Comparison of ENCODE assay signal across 1 cellular context in the genomic region with DNA sequence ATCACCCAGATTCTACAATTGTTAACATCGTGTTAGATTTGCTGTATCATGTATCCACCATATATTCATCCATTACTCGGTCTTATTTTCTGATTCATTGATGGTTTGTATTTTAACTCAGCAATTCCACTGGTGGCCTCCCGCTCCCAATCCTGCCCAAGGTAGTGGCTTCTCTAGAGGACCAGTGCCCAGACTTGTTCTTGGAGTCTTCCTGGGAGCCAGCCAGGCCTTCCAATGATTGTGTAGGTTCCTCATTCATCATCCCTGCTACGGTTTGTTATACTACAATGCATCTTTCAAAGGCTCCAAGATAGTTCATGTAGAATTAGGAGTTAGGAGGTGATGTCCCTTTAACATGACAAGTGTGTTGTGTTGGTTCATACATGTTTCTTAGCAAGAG.
TF ChIP-seq lines count a peak whose summit lies in the region.

No MANE protein-coding gene starts in this region.

TF ChIP-seq in HepG2, 621 proteins besides CTCF, POLR2A, EP300 and RAD21:
- TF ChIP-seq, protein P1, sequence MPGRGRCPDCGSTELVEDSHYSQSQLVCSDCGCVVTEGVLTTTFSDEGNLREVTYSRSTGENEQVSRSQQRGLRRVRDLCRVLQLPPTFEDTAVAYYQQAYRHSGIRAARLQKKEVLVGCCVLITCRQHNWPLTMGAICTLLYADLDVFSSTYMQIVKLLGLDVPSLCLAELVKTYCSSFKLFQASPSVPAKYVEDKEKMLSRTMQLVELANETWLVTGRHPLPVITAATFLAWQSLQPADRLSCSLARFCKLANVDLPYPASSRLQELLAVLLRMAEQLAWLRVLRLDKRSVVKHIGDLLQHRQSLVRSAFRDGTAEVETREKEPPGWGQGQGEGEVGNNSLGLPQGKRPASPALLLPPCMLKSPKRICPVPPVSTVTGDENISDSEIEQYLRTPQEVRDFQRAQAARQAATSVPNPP (CRISPR knock-in tag; IDR thresholded peaks at IDR 0.05), result no peak
- TF ChIP-seq NFYB (CRISPR knock-in tag; IDR thresholded peaks at IDR 0.05), result no peak
- TF ChIP-seq NCOR1 (IDR thresholded peaks at IDR 0.05; ENCODE audit: borderline replicate concordance, low read length), result no peak
- TF ChIP-seq, protein P2, sequence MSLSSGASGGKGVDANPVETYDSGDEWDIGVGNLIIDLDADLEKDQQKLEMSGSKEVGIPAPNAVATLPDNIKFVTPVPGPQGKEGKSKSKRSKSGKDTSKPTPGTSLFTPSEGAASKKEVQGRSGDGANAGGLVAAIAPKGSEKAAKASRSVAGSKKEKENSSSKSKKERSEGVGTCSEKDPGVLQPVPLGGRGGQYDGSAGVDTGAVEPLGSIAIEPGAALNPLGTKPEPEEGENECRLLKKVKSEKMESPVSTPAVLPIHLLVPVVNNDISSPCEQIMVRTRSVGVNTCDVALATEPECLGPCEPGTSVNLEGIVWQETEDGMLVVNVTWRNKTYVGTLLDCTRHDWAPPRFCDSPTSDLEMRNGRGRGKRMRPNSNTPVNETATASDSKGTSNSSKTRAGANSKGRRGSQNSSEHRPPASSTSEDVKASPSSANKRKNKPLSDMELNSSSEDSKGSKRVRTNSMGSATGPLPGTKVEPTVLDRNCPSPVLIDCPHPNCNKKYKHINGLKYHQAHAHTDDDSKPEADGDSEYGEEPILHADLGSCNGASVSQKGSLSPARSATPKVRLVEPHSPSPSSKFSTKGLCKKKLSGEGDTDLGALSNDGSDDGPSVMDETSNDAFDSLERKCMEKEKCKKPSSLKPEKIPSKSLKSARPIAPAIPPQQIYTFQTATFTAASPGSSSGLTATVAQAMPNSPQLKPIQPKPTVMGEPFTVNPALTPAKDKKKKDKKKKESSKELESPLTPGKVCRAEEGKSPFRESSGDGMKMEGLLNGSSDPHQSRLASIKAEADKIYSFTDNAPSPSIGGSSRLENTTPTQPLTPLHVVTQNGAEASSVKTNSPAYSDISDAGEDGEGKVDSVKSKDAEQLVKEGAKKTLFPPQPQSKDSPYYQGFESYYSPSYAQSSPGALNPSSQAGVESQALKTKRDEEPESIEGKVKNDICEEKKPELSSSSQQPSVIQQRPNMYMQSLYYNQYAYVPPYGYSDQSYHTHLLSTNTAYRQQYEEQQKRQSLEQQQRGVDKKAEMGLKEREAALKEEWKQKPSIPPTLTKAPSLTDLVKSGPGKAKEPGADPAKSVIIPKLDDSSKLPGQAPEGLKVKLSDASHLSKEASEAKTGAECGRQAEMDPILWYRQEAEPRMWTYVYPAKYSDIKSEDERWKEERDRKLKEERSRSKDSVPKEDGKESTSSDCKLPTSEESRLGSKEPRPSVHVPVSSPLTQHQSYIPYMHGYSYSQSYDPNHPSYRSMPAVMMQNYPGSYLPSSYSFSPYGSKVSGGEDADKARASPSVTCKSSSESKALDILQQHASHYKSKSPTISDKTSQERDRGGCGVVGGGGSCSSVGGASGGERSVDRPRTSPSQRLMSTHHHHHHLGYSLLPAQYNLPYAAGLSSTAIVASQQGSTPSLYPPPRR (CRISPR knock-in tag; IDR thresholded peaks at IDR 0.05; ENCODE audit: borderline replicate concordance), result no peak
- TF ChIP-seq, protein P3, sequence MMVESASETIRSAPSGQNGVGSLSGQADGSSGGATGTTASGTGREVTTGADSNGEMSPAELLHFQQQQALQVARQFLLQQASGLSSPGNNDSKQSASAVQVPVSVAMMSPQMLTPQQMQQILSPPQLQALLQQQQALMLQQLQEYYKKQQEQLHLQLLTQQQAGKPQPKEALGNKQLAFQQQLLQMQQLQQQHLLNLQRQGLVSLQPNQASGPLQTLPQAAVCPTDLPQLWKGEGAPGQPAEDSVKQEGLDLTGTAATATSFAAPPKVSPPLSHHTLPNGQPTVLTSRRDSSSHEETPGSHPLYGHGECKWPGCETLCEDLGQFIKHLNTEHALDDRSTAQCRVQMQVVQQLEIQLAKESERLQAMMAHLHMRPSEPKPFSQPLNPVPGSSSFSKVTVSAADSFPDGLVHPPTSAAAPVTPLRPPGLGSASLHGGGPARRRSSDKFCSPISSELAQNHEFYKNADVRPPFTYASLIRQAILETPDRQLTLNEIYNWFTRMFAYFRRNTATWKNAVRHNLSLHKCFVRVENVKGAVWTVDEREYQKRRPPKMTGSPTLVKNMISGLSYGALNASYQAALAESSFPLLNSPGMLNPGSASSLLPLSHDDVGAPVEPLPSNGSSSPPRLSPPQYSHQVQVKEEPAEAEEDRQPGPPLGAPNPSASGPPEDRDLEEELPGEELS (CRISPR knock-in tag; IDR thresholded peaks at IDR 0.05), result no peak
- TF ChIP-seq ZNF501 (CRISPR knock-in tag; IDR thresholded peaks at IDR 0.05), result no peak
- no peak for TF ChIP-seq KLF6 (CRISPR knock-in tag; IDR thresholded peaks at IDR 0.05)
